ENCODE assay signal across 16 cellular contexts in the genomic region with DNA sequence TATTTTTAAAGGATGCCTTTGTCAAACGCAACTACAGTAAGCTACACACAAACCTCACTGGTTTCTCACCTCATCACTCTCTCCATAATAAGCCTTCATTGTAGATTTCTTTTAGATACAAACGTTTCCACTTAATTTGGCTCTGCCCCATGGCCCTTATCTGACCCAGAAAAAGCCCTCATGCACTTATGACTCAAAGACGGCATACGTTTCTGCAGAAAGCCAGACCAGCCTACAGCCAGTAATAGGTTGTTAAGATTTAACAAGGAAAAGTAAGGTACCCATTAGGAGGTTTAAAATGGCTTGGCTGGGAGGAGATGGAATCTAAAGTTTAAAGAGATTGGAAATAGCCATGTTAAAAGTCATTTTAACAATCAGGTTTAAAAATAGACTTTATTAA.
DNase-seq lines count a peak whose midpoint lies in the region; ATAC-seq and TF ChIP-seq lines count a peak whose summit lies in the region.
"Had no signal": no experiment of that assay in that cellular context is flagged by ENCODE, and none has a peak within 500 bp of the region (broad histone marks: within the 10 kb centered on the region; RNA-seq: fewer than 3 reads in every experiment).

No MANE protein-coding gene starts in this region.

- H3K9me2 ChIP-seq in hepatocyte (replicated peaks; ENCODE audit: insufficient read depth): no peaks in the 10 kb centered on the region

- no peak overlapping the region for H3K4me2 ChIP-seq in hepatocyte

- ATAC-seq in GM18505 (IDR thresholded peaks at IDR 0.05; ENCODE audit: unreplicated experiment) (no peak), GM21390 (IDR thresholded peaks at IDR 0.05; ENCODE audit: unreplicated experiment) (no peak)
- ATAC-seq: PC-3 had no signal

- peak; percentile 3 for DNase-seq in AG09319 (ENCODE audit: extremely low read depth, low read depth)
- peak; percentile 45 for DNase-seq in M059J (ENCODE audit: low read depth)
- DNase-seq in amniotic epithelial cell (ENCODE audit: low read depth): peak; percentile 27
- DNase-seq in hepatocyte (ENCODE audit: low spot score): peak; percentile 5
- no peak for DNase-seq in NCI-H1436 treated with DMSO at 0.1 percent for 48 hours (lab: John Stamatoyannopoulos, UW)
- no peak for DNase-seq in effector CD8-positive, alpha-beta T cell (lab: John Stamatoyannopoulos, UW)
- DNase-seq: AML-193; CD4-positive, alpha-beta T cell; DMS79 treated with DMSO at 0.1 percent for 48 hours; Karpas-422; NCI-H146; NCI-H345; NCI-H526 treated with DMSO at 0.1 percent for 48 hours; PC-3 had no signal

- H3K4me1 ChIP-seq in hepatocyte (ENCODE audit: insufficient read depth): no peaks in the 10 kb centered on the region

- H3K36me3 ChIP-seq in hepatocyte (replicated peaks; ENCODE audit: insufficient read depth, low read depth): no peaks in the 10 kb centered on the region

- no peak overlapping the region for H3K4me3 ChIP-seq in hepatocyte

- no peaks in the 10 kb centered on the region for H3K27me3 ChIP-seq in hepatocyte

- TF ChIP-seq CTCF in AG09319 (IDR thresholded peaks at IDR 0.05; ENCODE audit: low read depth, low read length) (no peak), hepatocyte (IDR thresholded peaks at IDR 0.05; ENCODE audit: poor library complexity) (no peak)

- no peak for TF ChIP-seq POLR2A in GM18505 (IDR thresholded peaks at IDR 0.05; ENCODE audit: borderline replicate concordance, extremely low read depth, insufficient read depth, insufficient read length)

- H4K20me1 ChIP-seq in hepatocyte (ENCODE audit: insufficient read depth, poor library complexity, severe bottlenecking): no peaks in the 10 kb centered on the region

- 38% methylated on average over 4 of the region's 4 CpGs for WGBS in hepatocyte (ENCODE audit: low lambda C conversion rate, missing lambda C conversion rate)

- no peaks in the 10 kb centered on the region for H3K9me3 ChIP-seq in hepatocyte (ENCODE audit: low read depth)

- no peaks in the 10 kb centered on the region for H3K79me2 ChIP-seq in hepatocyte

- H3K27ac ChIP-seq in hepatocyte: no peak overlapping the region

- no peak overlapping the region for H2AFZ ChIP-seq in hepatocyte

Comparison
In these comparisons a context has a peak if more than half of its experiments do, and no peak if none do; other contexts are left out.
1. DNase-seq: peak in AG09319 (single experiment), M059J (single experiment), amniotic epithelial cell (single experiment) and hepatocyte (single experiment); none in NCI-H1436 treated with DMSO at 0.1 percent for 48 hours (single experiment) and effector CD8-positive, alpha-beta T cell (single experiment).